Comparison of ENCODE assay signal across 1 cellular context in the genomic region with DNA sequence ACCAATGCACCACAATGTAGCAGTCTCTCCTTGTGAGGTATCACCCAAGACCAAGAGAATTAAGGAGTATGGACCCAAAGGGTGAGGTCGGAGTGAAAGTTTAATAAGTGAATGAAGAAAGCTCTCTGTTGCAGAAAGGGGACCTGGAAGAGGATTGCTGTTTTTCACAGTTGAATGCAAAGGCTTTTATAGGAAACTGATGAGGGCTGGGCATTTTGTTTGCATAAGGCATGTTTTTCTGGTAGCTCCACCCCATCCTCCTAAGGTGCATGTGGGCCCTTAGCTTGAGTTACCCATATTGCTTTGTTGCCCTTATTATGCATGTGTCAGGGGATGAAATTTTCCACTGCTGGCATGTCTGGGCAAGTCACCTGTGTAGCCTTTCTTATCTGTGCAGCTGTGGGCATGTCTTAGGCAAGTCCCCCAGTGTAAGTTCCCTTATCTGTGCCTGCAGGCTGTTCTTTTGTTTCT.
TF ChIP-seq lines count a peak whose summit lies in the region.

No MANE protein-coding gene starts in this region.

TF ChIP-seq in GM12878, 131 proteins besides CTCF, POLR2A, EP300 and RAD21 (continued from another document):
- TF ChIP-seq, protein P1, sequence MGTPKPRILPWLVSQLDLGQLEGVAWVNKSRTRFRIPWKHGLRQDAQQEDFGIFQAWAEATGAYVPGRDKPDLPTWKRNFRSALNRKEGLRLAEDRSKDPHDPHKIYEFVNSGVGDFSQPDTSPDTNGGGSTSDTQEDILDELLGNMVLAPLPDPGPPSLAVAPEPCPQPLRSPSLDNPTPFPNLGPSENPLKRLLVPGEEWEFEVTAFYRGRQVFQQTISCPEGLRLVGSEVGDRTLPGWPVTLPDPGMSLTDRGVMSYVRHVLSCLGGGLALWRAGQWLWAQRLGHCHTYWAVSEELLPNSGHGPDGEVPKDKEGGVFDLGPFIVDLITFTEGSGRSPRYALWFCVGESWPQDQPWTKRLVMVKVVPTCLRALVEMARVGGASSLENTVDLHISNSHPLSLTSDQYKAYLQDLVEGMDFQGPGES (IDR thresholded peaks at IDR 0.05), result no peak
